Comparison of ENCODE assay signal across 23 cellular contexts in the genomic region with DNA sequence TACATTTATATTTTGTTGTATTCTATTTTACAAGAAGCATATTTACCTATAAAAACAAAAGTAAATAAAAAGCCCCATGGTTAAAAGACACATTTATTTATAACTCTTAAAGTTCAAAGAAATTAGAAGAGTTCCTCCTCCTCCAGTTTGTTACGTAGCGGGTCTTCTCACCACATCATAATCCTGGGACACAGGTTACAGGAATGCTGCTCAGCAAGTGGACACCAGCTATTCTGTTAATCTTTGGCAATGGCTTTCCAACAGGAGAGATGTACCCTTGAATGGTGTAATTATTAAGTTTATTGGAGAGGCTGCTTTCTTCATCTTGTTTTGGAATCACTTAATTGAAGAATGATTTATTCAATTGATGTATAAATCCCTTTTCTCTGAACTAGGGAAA. TPM values are rescaled to one million over a fixed set of nuclear protein-coding genes. Genes with fewer than 3 reads are reported as not detected.
DNase-seq lines count a peak whose midpoint lies in the region; ATAC-seq and TF ChIP-seq lines count a peak whose summit lies in the region.
"Had no signal": no experiment of that assay in that cellular context is flagged by ENCODE, and none has a peak within 500 bp of the region (broad histone marks: within the 10 kb centered on the region; RNA-seq: fewer than 3 reads in every experiment).

No MANE protein-coding gene starts in this region.

- no peak overlapping the region for H3K23ac ChIP-seq in trophoblast cell (ENCODE audit: low read length)

- H2BK12ac ChIP-seq in trophoblast cell (ENCODE audit: low read length), result no peak overlapping the region

- no CpG with 5 or more reads among the region's 2 CpGs for WGBS in trophoblast cell (ENCODE audit: extremely low coverage, insufficient coverage, insufficient read length)

- no TSS peak for BruUV-seq in PC-3 (replicated peaks; lab: Mats Ljungman, UMichigan)

- intact Hi-C loops in PC-3 (cut with micrococcal nuclease), result no loop called here

- ATAC-seq in PC-3, result no peak
- ATAC-seq: GM12878 had no signal

- no peak overlapping the region for H3K14ac ChIP-seq in trophoblast cell (ENCODE audit: low read length)

- H4K20me1 ChIP-seq in PC-3 (ENCODE audit: low read length), result no peaks in the 10 kb centered on the region
- H4K20me1 ChIP-seq: BLaER1 treated with 17β-estradiol and CSF1 and Interleukin-3, amounts not matched to agents 10 nM and 100 nM had no signal

- no peak overlapping the region for H3K4me3 ChIP-seq in trophoblast cell (ENCODE audit: low read depth, low read length)
- no peak overlapping the region for H3K4me3 ChIP-seq in PC-3 (ENCODE audit: low read length)
- H3K4me3 ChIP-seq: BLaER1 treated with 17β-estradiol and CSF1 and Interleukin-3, amounts not matched to agents 10 nM and 100 nM; GM12878 had no signal

- no peak overlapping the region for H4K91ac ChIP-seq in trophoblast cell (ENCODE audit: low read depth, low read length)

- no peak overlapping the region for H2BK120ac ChIP-seq in trophoblast cell (ENCODE audit: insufficient read depth, low read length, poor library complexity)

- no peak overlapping the region for H3K4me2 ChIP-seq in trophoblast cell (ENCODE audit: low read length)
- H3K4me2 ChIP-seq in PC-3 (ENCODE audit: low read length), result no peak overlapping the region
- H3K4me2 ChIP-seq: BLaER1 treated with 17β-estradiol and CSF1 and Interleukin-3, amounts not matched to agents 10 nM and 100 nM had no signal

- H3K9me2 ChIP-seq in PC-3 (replicated peaks; ENCODE audit: low read length), result no peaks in the 10 kb centered on the region

- H3K18ac ChIP-seq in trophoblast cell (ENCODE audit: low read length), result no peak overlapping the region

- no peak overlapping the region for H4K12ac ChIP-seq in trophoblast cell (ENCODE audit: low read depth, low read length)

- H3K27me3 ChIP-seq in trophoblast cell (ENCODE audit: insufficient read depth, low read length) (no peaks in the 10 kb centered on the region), PC-3 (ENCODE audit: low read length) (no peaks in the 10 kb centered on the region)
- H3K27me3 ChIP-seq: BLaER1 treated with 17β-estradiol and CSF1 and Interleukin-3, amounts not matched to agents 10 nM and 100 nM had no signal

- H2AFZ ChIP-seq in trophoblast cell (ENCODE audit: insufficient read depth, low read length, poor library complexity), result no peak overlapping the region
- H2AFZ ChIP-seq in PC-3 (ENCODE audit: low read length), result no peak overlapping the region

- DNase-seq in HT-29 (ENCODE audit: low spot score), result peak; percentile 30
- peak; percentile 36 for DNase-seq in left kidney (ENCODE audit: low read depth, low spot score)
- DNase-seq in trophoblast cell, result peak; percentile 48 to 77
- no peak for DNase-seq in anterior cingulate cortex (lab: John Stamatoyannopoulos, UW)
- DNase-seq in superior temporal gyrus (ENCODE audit: extremely low spot score), result no peak
- DNase-seq in activated T-cell treated with anti-CD3 and anti-CD28 coated beads, Interleukin-2, amount 50 U/mL, for 1 hour, result no peak
- no peak for DNase-seq in PC-3
- DNase-seq: 8988T; ACHN; CD4-positive, alpha-beta memory T cell; CD4-positive, CD25-positive, alpha-beta regulatory T cell; CD8-positive, alpha-beta memory T cell; COR-L47; DMS 273 treated with DMSO at 0.1 percent for 48 hours; DMS153; DMS53; DMS79; DND-41; EL; GDM1 had no signal

- no peaks in the 10 kb centered on the region for H3K36me3 ChIP-seq in trophoblast cell (ENCODE audit: control insufficient read depth in 1 of 2, insufficient read depth in 2 of 2, low read length in 2 of 2)
- no peaks in the 10 kb centered on the region for H3K36me3 ChIP-seq in PC-3 (ENCODE audit: low read depth, low read length)
- H3K36me3 ChIP-seq: BLaER1 treated with 17β-estradiol and CSF1 and Interleukin-3, amounts not matched to agents 10 nM and 100 nM had no signal

- H3K9me3 ChIP-seq in trophoblast cell (ENCODE audit: insufficient read depth, low read depth, low read length), result peaks cover 5% of the 10 kb centered on the region
- H3K9me3 ChIP-seq in PC-3 (ENCODE audit: low read length), result no peaks in the 10 kb centered on the region

- POLR2A ChIA-PET in PC-3 (lab: Charles Lee; ENCODE audit: unreplicated experiment), result no interaction called here

- H3K79me1 ChIP-seq in trophoblast cell (ENCODE audit: low read length), result no peaks in the 10 kb centered on the region

- H2AK5ac ChIP-seq in trophoblast cell (ENCODE audit: low read length), result no peak overlapping the region

- H3K79me2 ChIP-seq in trophoblast cell (ENCODE audit: control insufficient read depth, insufficient read depth, low read length, poor library complexity), result no peaks in the 10 kb centered on the region
- H3K79me2 ChIP-seq in PC-3 (ENCODE audit: low read length), result no peaks in the 10 kb centered on the region

- H3K9ac ChIP-seq in trophoblast cell (ENCODE audit: low read length) (no peak overlapping the region), PC-3 (ENCODE audit: low read length) (no peak overlapping the region)
- H3K9ac ChIP-seq: BLaER1 treated with 17β-estradiol and CSF1 and Interleukin-3, amounts not matched to agents 10 nM and 100 nM had no signal

- no peaks in the 10 kb centered on the region for H3F3A ChIP-seq in PC-3 (ENCODE audit: low read length, unreplicated experiment)

- no peak overlapping the region for H2BK5ac ChIP-seq in trophoblast cell (ENCODE audit: low read depth, low read length, poor library complexity)

- TF ChIP-seq CTCF in 22Rv1 (IDR thresholded peaks at IDR 0.05), result no peak
- no peak for TF ChIP-seq CTCF in PC-3 (conservative IDR thresholded peaks at IDR 0.05; ENCODE audit: low read depth, low read length)

- CTCF ChIA-PET in PC-3 (lab: Charles Lee), result no interaction called here

- H3K4ac ChIP-seq in trophoblast cell (ENCODE audit: low read depth, low read length), result no peak overlapping the region

- H3K27ac ChIP-seq in 22Rv1, result peak overlapping the region; percentile 95
- H3K27ac ChIP-seq in trophoblast cell (ENCODE audit: low read depth, low read length), result no peak overlapping the region
- no peak overlapping the region for H3K27ac ChIP-seq in PC-3 (ENCODE audit: low read length)
- H3K27ac ChIP-seq: BLaER1 treated with 17β-estradiol and CSF1 and Interleukin-3, amounts not matched to agents 10 nM and 100 nM had no signal

- no peak overlapping the region for H4K8ac ChIP-seq in trophoblast cell (ENCODE audit: low read depth, low read length)

- H3K4me1 ChIP-seq in trophoblast cell (ENCODE audit: control insufficient read depth in 1 of 2, insufficient read depth in 2 of 2, low read length in 2 of 2) (no peaks in the 10 kb centered on the region), PC-3 (ENCODE audit: insufficient read depth, low read length) (peaks cover 5% of the 10 kb centered on the region; the same call in 1 of the 2 replicates)

RNA-seq across cellular contexts. Expression of gene CAT, which starts 19.6 kb away (rescaled TPM):
- 59.2 and 61.7 TPM in 2 replicates for total RNA-seq in HT-29 (2014; rRNA removed; shearing (Covaris generic))
- polyA plus RNA-seq in trophoblast cell (2013), result 2.6 TPM in 2 replicates
- total RNA-seq in PC-3 (2014; rRNA removed), result 46.6 and 50.5 TPM in 2 replicates

Comparison
In these comparisons a context has a peak if more than half of its experiments do, and no peak if none do; other contexts are left out.
1. DNase-seq: peak in HT-29 (single experiment), left kidney (single experiment) and trophoblast cell (2 of 2); none in anterior cingulate cortex (0 of 58), superior temporal gyrus (single experiment), activated T-cell treated with anti-CD3 and anti-CD28 coated beads, Interleukin-2, amount 50 U/mL, for 1 hour (single experiment) and PC-3 (single experiment).